ENCODE assay signal across 6 cellular contexts in the genomic region with DNA sequence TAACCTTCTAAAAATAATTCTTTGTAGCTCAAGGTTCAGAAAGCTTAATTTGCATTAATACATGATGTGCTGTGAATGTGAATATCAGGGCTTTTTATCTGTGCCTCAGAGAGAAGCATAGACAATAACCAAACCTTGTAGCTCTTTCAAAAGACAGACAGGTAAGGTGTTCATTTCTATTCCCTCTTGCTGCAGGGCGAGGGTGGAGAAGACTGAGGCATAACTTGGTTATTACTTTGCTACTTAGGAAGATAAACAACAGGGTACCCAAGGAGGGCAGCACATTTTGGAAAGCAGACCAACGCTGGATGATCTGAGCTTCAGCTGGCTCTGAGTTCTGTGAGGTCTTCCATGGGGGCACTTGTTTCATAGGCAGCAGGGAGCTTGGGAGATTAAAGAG.
"Had no signal": no experiment of that assay in that cellular context is flagged by ENCODE, and none has a peak within 500 bp of the region (broad histone marks: within the 10 kb centered on the region; RNA-seq: fewer than 3 reads in every experiment).

No MANE protein-coding gene starts in this region.

- H3K4me3 Mint-ChIP-seq: IgD-negative memory B cell had no signal

- H3K4me1 Mint-ChIP-seq: IgD-negative memory B cell had no signal

- H3K27me3 Mint-ChIP-seq: IgD-negative memory B cell had no signal

- ATAC-seq: HepG2, K562 had no signal

- H3K4me3 ChIP-seq: K562 had no signal

- H3K27ac ChIP-seq: HL-60 had no signal

- DNase-seq: IMR-90, KBM-7 had no signal
